In the genomic region with DNA sequence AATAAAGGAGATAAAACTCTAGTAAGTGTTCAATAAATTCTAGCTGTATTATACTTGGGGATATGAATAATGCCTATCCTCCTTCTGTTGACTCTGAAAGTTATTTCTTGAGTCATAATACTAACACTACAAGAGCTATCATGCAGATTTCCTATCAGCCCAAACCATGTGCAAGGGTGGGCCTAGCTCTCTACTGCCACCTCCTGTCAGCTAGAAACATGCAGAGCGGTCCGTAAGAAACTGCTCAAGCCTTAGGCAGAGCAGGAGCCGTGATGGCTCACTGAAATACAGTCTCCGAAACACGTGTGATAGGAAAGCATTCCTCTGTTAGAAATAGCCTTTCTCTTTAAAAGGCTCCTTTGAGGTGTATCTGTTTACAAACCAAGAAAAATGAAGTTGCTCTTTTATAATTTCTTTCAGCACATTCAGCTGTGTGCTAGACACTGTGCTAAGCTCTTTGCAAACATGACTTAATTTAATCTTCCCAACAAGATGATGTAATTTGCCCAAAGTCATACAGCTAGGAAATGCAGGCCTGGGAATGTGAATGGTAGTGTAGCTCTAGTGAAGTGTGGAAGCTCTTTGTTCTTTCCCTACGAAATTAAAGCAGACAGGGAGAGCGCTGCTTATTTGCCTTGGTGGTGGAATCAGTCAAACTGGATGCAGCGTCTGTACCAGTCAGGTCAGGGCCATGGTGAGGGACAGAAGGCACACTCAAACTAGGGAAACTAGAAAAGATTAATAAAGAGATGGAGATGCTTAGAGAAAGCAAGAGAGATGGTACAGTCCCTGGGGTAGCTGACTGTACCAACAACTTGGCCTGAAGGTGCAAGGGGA, we compare ENCODE assay signal across 8 cellular contexts. TPM values are rescaled to one million over a fixed set of nuclear protein-coding genes. Genes with fewer than 3 reads are reported as not detected.
DNase-seq lines count a peak whose midpoint lies in the region; ATAC-seq and TF ChIP-seq lines count a peak whose summit lies in the region.

No MANE protein-coding gene starts in this region.

- ATAC-seq in GM18861 (IDR thresholded peaks at IDR 0.05; ENCODE audit: unreplicated experiment) (peak; percentile 67), HG03175 (IDR thresholded peaks at IDR 0.05; ENCODE audit: unreplicated experiment) (peak; percentile 91)

- H3K27me3 ChIP-seq in effector memory CD4-positive, alpha-beta T cell (replicated peaks; ENCODE audit: control insufficient read depth, insufficient read depth, low read length, poor library complexity, severe bottlenecking) = no peaks in the 10 kb centered on the region

- H3K4me1 ChIP-seq in effector memory CD4-positive, alpha-beta T cell (ENCODE audit: control insufficient read depth, insufficient read depth, low read length, poor library complexity, severe bottlenecking) = no peaks in the 10 kb centered on the region
- no peaks in the 10 kb centered on the region for H3K4me1 ChIP-seq in mesodermal cell (ENCODE audit: control insufficient read depth, insufficient read depth, low read length, poor library complexity, severe bottlenecking)

- H3K4me3 ChIP-seq in AG10803 (ENCODE audit: low read length) = no peak overlapping the region
- no peak overlapping the region for H3K4me3 ChIP-seq in effector memory CD4-positive, alpha-beta T cell (ENCODE audit: insufficient read depth, low read depth, low read length, poor library complexity, severe bottlenecking)
- H3K4me3 ChIP-seq in mesodermal cell (ENCODE audit: extremely low read depth, insufficient read depth, low read length, poor library complexity, severe bottlenecking) = no peak overlapping the region

- DNase-seq in AG10803 (ENCODE audit: low read depth) (peak; percentile 83), NCI-H69 (lab: John Stamatoyannopoulos, UW) (peak; percentile 57)
- DNase-seq in activated CD4-positive, alpha-beta T cell treated with anti-CD3 and anti-CD28 coated beads, Interleukin-2, amount 50 U/mL, for 48 hours = peak; percentile 68 to 77
- peak in 2 of 3 donors; percentile 15 to 23 for DNase-seq in effector memory CD4-positive, alpha-beta T cell
- DNase-seq in stimulated activated CD8-positive, alpha-beta memory T cell treated with anti-CD3 and anti-CD28 coated beads, Interleukin-4, amount 100 ng/mL, for 24 hours (ENCODE audit: low read depth) = peak; percentile 39

- H3K9me3 ChIP-seq in effector memory CD4-positive, alpha-beta T cell (ENCODE audit: control insufficient read depth, low read length) = no peaks in the 10 kb centered on the region
- H3K9me3 ChIP-seq in mesodermal cell (ENCODE audit: control insufficient read depth, low read length) = no peaks in the 10 kb centered on the region

- 47 to 92% methylated on average over 3 to 7 of the region's 8 CpGs for WGBS in mesodermal cell (ENCODE audit: insufficient coverage in 2 of 2), 2 experiments

- TF ChIP-seq CTCF in AG10803 (conservative IDR thresholded peaks at IDR 0.05; ENCODE audit: low read length) = peak; percentile 99

- no peaks in the 10 kb centered on the region for H3K36me3 ChIP-seq in effector memory CD4-positive, alpha-beta T cell (ENCODE audit: control insufficient read depth, insufficient read depth, low read length)
- H3K36me3 ChIP-seq in mesodermal cell (ENCODE audit: control insufficient read depth, insufficient read depth, low read length) = no peaks in the 10 kb centered on the region

- no peak overlapping the region for H3K27ac ChIP-seq in effector memory CD4-positive, alpha-beta T cell (ENCODE audit: insufficient read depth, low read length, poor library complexity, severe bottlenecking)
- peak overlapping the region; percentile 16 for H3K27ac ChIP-seq in mesodermal cell (ENCODE audit: low read depth, low read length, severe bottlenecking)

RNA-seq across cellular contexts. Expression of gene MTHFS, which starts 43.1 kb away (rescaled TPM):
- polyA plus RNA-seq in mesodermal cell (2013, experiment 1 of 2) = 27.2 TPM
- polyA plus RNA-seq in mesodermal cell (2013, experiment 2 of 2) = 28.4 TPM

Comparison
In these comparisons a context has a peak if more than half of its experiments do, and no peak if none do; other contexts are left out.
1. DNase-seq: peak in every context shown above with its lines; median percentile 83 in AG10803; 72 in activated CD4-positive, alpha-beta T cell treated with anti-CD3 and anti-CD28 coated beads, Interleukin-2, amount 50 U/mL, for 48 hours; 57 in NCI-H69; 39 in stimulated activated CD8-positive, alpha-beta memory T cell treated with anti-CD3 and anti-CD28 coated beads, Interleukin-4, amount 100 ng/mL, for 24 hours; 19 in effector memory CD4-positive, alpha-beta T cell.